In the genomic region with DNA sequence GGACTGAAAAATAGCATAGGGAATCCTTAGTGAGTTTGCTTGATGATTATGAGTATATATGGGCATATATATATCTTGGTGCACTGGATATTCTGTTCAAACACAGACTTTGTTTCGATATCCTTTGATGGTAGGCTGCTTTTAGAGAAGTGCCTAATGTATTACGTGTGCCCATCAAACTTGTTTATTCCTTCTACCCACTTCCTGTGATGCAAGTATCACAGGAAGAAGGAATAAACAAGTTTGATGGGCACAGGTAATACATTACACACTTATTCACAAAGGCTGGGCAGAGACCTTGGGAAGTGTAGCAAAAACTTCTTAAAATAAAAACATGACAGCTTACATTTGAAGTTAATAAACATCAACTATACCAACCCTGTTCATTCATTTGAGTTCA, we compare ENCODE assay signal across 8 cellular contexts.
"Had no signal": no experiment of that assay in that cellular context is flagged by ENCODE, and none has a peak within 500 bp of the region (broad histone marks: within the 10 kb centered on the region; RNA-seq: fewer than 3 reads in every experiment).

No MANE protein-coding gene starts in this region.

- H3K27ac ChIP-seq: GM23248, HL-60 had no signal

- H3K9me3 Mint-ChIP-seq: H9 had no signal

- H3K36me3 Mint-ChIP-seq: IgD-negative memory B cell had no signal

- H3K27me3 Mint-ChIP-seq: IgD-negative memory B cell had no signal

- H3K4me3 ChIP-seq: GM23248 had no signal

- H3K4me1 Mint-ChIP-seq: IgD-negative memory B cell had no signal

- DNase-seq: GM23248, GOT3, H9, HCEC 1CT, KBM-7 had no signal

- ATAC-seq: HepG2 had no signal

- H3K4me3 Mint-ChIP-seq: H9, IgD-negative memory B cell had no signal

- H3K27ac Mint-ChIP-seq: H9, IgD-negative memory B cell had no signal
